In the genomic region with DNA sequence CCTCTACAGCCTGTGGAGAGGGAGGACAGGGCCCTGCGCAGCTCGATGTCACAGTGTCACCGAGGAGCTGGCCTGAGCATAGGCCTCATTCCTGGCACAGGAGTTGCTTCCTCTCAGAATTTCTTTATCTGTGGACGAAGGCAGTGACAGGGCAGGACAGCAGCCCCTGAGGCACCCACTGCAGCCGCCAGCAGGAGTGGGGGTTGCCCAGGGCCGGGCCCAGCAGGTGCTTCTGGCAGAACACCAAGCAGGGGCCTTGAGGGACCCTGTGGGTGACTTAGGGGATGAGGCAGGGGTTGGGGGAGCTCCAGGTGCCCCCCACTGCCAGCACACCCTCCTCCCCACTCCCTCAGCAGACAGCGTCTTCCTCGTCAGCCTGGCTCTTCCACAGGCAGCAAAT, we compare ENCODE assay signal across 29 cellular contexts.
"Had no signal": no experiment of that assay in that cellular context is flagged by ENCODE, and none has a peak within 500 bp of the region (broad histone marks: within the 10 kb centered on the region; RNA-seq: fewer than 3 reads in every experiment).

No MANE protein-coding gene starts in this region.

- H3K36me3 ChIP-seq: colonic mucosa, esophagus muscularis mucosa, gastroesophageal sphincter, heart left ventricle, left lung, thoracic aorta, tibial nerve, upper lobe of left lung, uterus had no signal

- H3K4me3 ChIP-seq: colonic mucosa, esophagus muscularis mucosa, gastroesophageal sphincter, heart left ventricle, hepatocyte, left lung, mucosa of descending colon, psoas muscle, skin epidermis, thoracic aorta, tibial nerve, upper lobe of left lung, uterus had no signal

- H3K36me3 Mint-ChIP-seq: mesothelial cell of epicardium; naive thymus-derived CD8-positive, alpha-beta T cell had no signal

- H3K9me3 Mint-ChIP-seq: central memory CD8-positive, alpha-beta T cell; dendritic cell treated with granulocyte-macrophage colony-stimulating factor and Interleukin-4, amounts not matched to agents 40 ng/mL and 50 ng/mL, for 4 days; naive thymus-derived CD8-positive, alpha-beta T cell; nephron progenitor cell had no signal

- DNase-seq: colonic mucosa; effector memory CD4-positive, alpha-beta T cell; foreskin keratinocyte; heart left ventricle; kidney; mesenchymal stem cell; mucosa of descending colon; naive thymus-derived CD8-positive, alpha-beta T cell; nephron progenitor cell; psoas muscle; right cardiac atrium; stimulated activated CD4-positive, alpha-beta T cell treated with anti-CD3 and anti-CD28 coated beads, Interleukin-15, amount 100 ng/mL, for 24 hours; stimulated activated CD4-positive, alpha-beta T cell treated with anti-CD3 and anti-CD28 coated beads, Interleukin-2, amount 100 ng/mL, for 48 hours; stimulated activated CD8-positive, alpha-beta memory T cell treated with anti-CD3 and anti-CD28 coated beads, Interleukin-4, amount 100 ng/mL, for 48 hours; stimulated activated naive CD8-positive, alpha-beta T cell treated with anti-CD3 and anti-CD28 coated beads, Interleukin-15, Interleukin-2, amounts not matched to agents 100 U/mL and 50 U/mL, for 24 hours; substantia nigra; uterus had no signal

- H3K4me3 Mint-ChIP-seq: central memory CD8-positive, alpha-beta T cell; dendritic cell treated with granulocyte-macrophage colony-stimulating factor and Interleukin-4, amounts not matched to agents 40 ng/mL and 50 ng/mL, for 4 days; mesothelial cell of epicardium; naive thymus-derived CD8-positive, alpha-beta T cell; nephron progenitor cell had no signal

- H3K4me1 ChIP-seq: colonic mucosa, esophagus muscularis mucosa, foreskin keratinocyte, gastroesophageal sphincter, heart left ventricle, left lung, psoas muscle, tibial nerve, upper lobe of left lung, uterus had no signal

- H2AFZ ChIP-seq: hepatocyte had no signal

- H3K27me3 ChIP-seq: colonic mucosa, esophagus muscularis mucosa, gastroesophageal sphincter, heart left ventricle, hepatocyte, left lung, tibial nerve, upper lobe of left lung, uterus had no signal

- H3K9me3 ChIP-seq: colonic mucosa, esophagus muscularis mucosa, gastroesophageal sphincter, heart left ventricle, left lung, mucosa of descending colon, psoas muscle, thoracic aorta, tibial nerve, upper lobe of left lung, uterus had no signal

- H3K4me1 Mint-ChIP-seq: central memory CD8-positive, alpha-beta T cell; mesothelial cell of epicardium; naive thymus-derived CD8-positive, alpha-beta T cell; nephron progenitor cell had no signal

- H3K4me2 ChIP-seq: hepatocyte had no signal

- ATAC-seq: foreskin keratinocyte; gastroesophageal sphincter; left lung; mucosa of descending colon; naive thymus-derived CD8-positive, alpha-beta T cell; psoas muscle had no signal

- H3K79me2 ChIP-seq: hepatocyte had no signal

- H3K27ac Mint-ChIP-seq: dendritic cell treated with granulocyte-macrophage colony-stimulating factor and Interleukin-4, amounts not matched to agents 40 ng/mL and 50 ng/mL, for 4 days; mesothelial cell of epicardium; nephron progenitor cell had no signal

- FAIRE-seq: endothelial cell of umbilical vein, kidney had no signal

- H3K27me3 Mint-ChIP-seq: central memory CD8-positive, alpha-beta T cell; dendritic cell treated with granulocyte-macrophage colony-stimulating factor and Interleukin-4, amounts not matched to agents 40 ng/mL and 50 ng/mL, for 4 days had no signal

- H3K27ac ChIP-seq: colonic mucosa, esophagus muscularis mucosa, foreskin keratinocyte, gastroesophageal sphincter, heart left ventricle, hepatocyte, left lung, psoas muscle, skin epidermis, thoracic aorta, tibial nerve, upper lobe of left lung, uterus had no signal
